ENCODE assay signal across 33 cellular contexts in genomic region chr14:20035449-20035848, GRCh38. TPM values are rescaled to one million over a fixed set of nuclear protein-coding genes. Genes with fewer than 3 reads are reported as not detected.
"Had no signal": no experiment of that assay in that cellular context is flagged by ENCODE, and none has a peak within 500 bp of the region (broad histone marks: within the 10 kb centered on the region; RNA-seq: fewer than 3 reads in every experiment).

No MANE protein-coding gene starts in this region.

- ATAC-seq: natural killer cell treated with Interleukin-12 subunit alpha and Interleukin-12 subunit beta and Interleukin-15 and Interleukin-18, amount 100 ng/mL, for 72 hours; right lobe of liver; stimulated activated naive B cell treated with anti-CD40 and anti-IgM and Interleukin-4, amounts not matched to agents 10 μg/mL and 1 μg/mL and 100 μg/mL, for 72 hours had no signal

- H3K9me3 Mint-ChIP-seq: stimulated activated naive CD8-positive, alpha-beta T cell treated with anti-CD3 and anti-CD28 coated beads, Interleukin-15, Interleukin-2, amounts not matched to agents 100 ng/mL and 50 ng/mL, for 24 hours; type B pancreatic cell had no signal

- H3K4me3 Mint-ChIP-seq: mesothelial cell of epicardium; naive B cell; natural killer cell treated with Interleukin-12 subunit alpha and Interleukin-12 subunit beta and Interleukin-15 and Interleukin-18, amount 100 ng/mL, for 72 hours; stimulated activated naive B cell treated with anti-CD40 and anti-IgM and Interleukin-4, amounts not matched to agents 10 μg/mL and 1 μg/mL and 100 μg/mL, for 72 hours; stimulated activated naive CD8-positive, alpha-beta T cell treated with anti-CD3 and anti-CD28 coated beads, Interleukin-15, Interleukin-2, amounts not matched to agents 100 ng/mL and 50 ng/mL, for 24 hours; type B pancreatic cell had no signal

- H3K4me1 Mint-ChIP-seq: mesothelial cell of epicardium; naive B cell; stimulated activated naive B cell treated with anti-CD40 and anti-IgM and Interleukin-4, amounts not matched to agents 10 μg/mL and 1 μg/mL and 100 μg/mL, for 72 hours had no signal

- H3K27ac Mint-ChIP-seq: mesothelial cell of epicardium; naive B cell; natural killer cell treated with Interleukin-12 subunit alpha and Interleukin-12 subunit beta and Interleukin-15 and Interleukin-18, amount 100 ng/mL, for 72 hours; progenitor cell of endocrine pancreas; stimulated activated naive B cell treated with anti-CD40 and anti-IgM and Interleukin-4, amounts not matched to agents 10 μg/mL and 1 μg/mL and 100 μg/mL, for 72 hours; stimulated activated naive CD8-positive, alpha-beta T cell treated with anti-CD3 and anti-CD28 coated beads, Interleukin-15, Interleukin-2, amounts not matched to agents 100 ng/mL and 50 ng/mL, for 24 hours; type B pancreatic cell had no signal

- H3K27me3 Mint-ChIP-seq: naive B cell; natural killer cell treated with Interleukin-12 subunit alpha and Interleukin-12 subunit beta and Interleukin-15 and Interleukin-18, amount 100 ng/mL, for 72 hours; progenitor cell of endocrine pancreas; stimulated activated naive CD8-positive, alpha-beta T cell treated with anti-CD3 and anti-CD28 coated beads, Interleukin-15, Interleukin-2, amounts not matched to agents 100 ng/mL and 50 ng/mL, for 24 hours; type B pancreatic cell had no signal

- DNase-seq: islet precursor cell; left ventricle myocardium inferior; mesendoderm; naive B cell; ovary; right lobe of liver; stimulated activated CD4-positive, alpha-beta T cell treated with anti-CD3 and anti-CD28 coated beads, Interleukin-1b, Interleukin-23, amount 100 ng/mL, for 48 hours; stimulated activated CD4-positive, alpha-beta T cell treated with anti-CD3 and anti-CD28 coated beads, Interleukin-2, amount 100 ng/mL, for 48 hours; stimulated activated CD4-positive, alpha-beta T cell treated with anti-CD3 and anti-CD28 coated beads, Interleukin-4, amount 100 ng/mL, for 4 hours; stimulated activated CD8-positive, alpha-beta memory T cell treated with anti-CD3 and anti-CD28 coated beads, Interleukin-4, amount 100 ng/mL, for 48 hours; stimulated activated naive B cell treated with anti-CD40 and anti-IgM and Interleukin-4, amounts not matched to agents 10 μg/mL and 1 μg/mL and 100 μg/mL, for 72 hours; substantia nigra; uterus had no signal

- H3K36me3 Mint-ChIP-seq: mesothelial cell of epicardium; naive B cell; natural killer cell treated with Interleukin-12 subunit alpha and Interleukin-12 subunit beta and Interleukin-15 and Interleukin-18, amount 100 ng/mL, for 72 hours; stimulated activated naive B cell treated with anti-CD40 and anti-IgM and Interleukin-4, amounts not matched to agents 10 μg/mL and 1 μg/mL and 100 μg/mL, for 72 hours; type B pancreatic cell had no signal

RNA-seq across cellular contexts. Expression of gene OR4K13, which starts 0.4 kb away (rescaled TPM):
- total RNA-seq: kidney epithelial cell; left ventricle myocardium inferior; lower leg skin; mesothelial cell of epicardium; mononuclear cell; natural killer cell treated with Interleukin-12 subunit alpha and Interleukin-12 subunit beta and Interleukin-15 and Interleukin-18, amount 100 ng/mL, for 72 hours; omental fat pad; ovary; progenitor cell of endocrine pancreas; pulmonary artery endothelial cell; renal cortical epithelial cell; right atrium auricular region; right lobe of liver; skeletal muscle tissue; smooth muscle cell; temporal lobe; tibial nerve; ureter; uterus had no signal
- polyA plus RNA-seq: lung, neural cell, ovary, smooth muscle cell, thymus had no signal

RNA-seq across cellular contexts. Expression of gene OR4K14, which starts 16.3 kb away (rescaled TPM):
- total RNA-seq: kidney epithelial cell; left ventricle myocardium inferior; lower leg skin; lung; mesothelial cell of epicardium; mononuclear cell; natural killer cell treated with Interleukin-12 subunit alpha and Interleukin-12 subunit beta and Interleukin-15 and Interleukin-18, amount 100 ng/mL, for 72 hours; omental fat pad; ovary; progenitor cell of endocrine pancreas; pulmonary artery endothelial cell; renal cortical epithelial cell; right atrium auricular region; right lobe of liver; skeletal muscle tissue; smooth muscle cell; temporal lobe; tibial nerve; ureter; uterus had no signal
- polyA plus RNA-seq: lung, neural cell, ovary, smooth muscle cell, thymus had no signal

RNA-seq across cellular contexts. Expression of gene OR4L1, which starts 24.4 kb away (rescaled TPM):
- total RNA-seq: kidney epithelial cell; left ventricle myocardium inferior; lower leg skin; lung; mesothelial cell of epicardium; mononuclear cell; natural killer cell treated with Interleukin-12 subunit alpha and Interleukin-12 subunit beta and Interleukin-15 and Interleukin-18, amount 100 ng/mL, for 72 hours; omental fat pad; ovary; progenitor cell of endocrine pancreas; pulmonary artery endothelial cell; renal cortical epithelial cell; right atrium auricular region; right lobe of liver; skeletal muscle tissue; smooth muscle cell; temporal lobe; tibial nerve; ureter; uterus had no signal
- polyA plus RNA-seq: lung, neural cell, ovary, smooth muscle cell, thymus had no signal

RNA-seq across cellular contexts. Expression of gene OR4Q2, which starts 33.5 kb away (rescaled TPM):
- total RNA-seq: kidney epithelial cell; left ventricle myocardium inferior; lower leg skin; lung; mesothelial cell of epicardium; mononuclear cell; natural killer cell treated with Interleukin-12 subunit alpha and Interleukin-12 subunit beta and Interleukin-15 and Interleukin-18, amount 100 ng/mL, for 72 hours; omental fat pad; ovary; progenitor cell of endocrine pancreas; pulmonary artery endothelial cell; renal cortical epithelial cell; right atrium auricular region; right lobe of liver; skeletal muscle tissue; smooth muscle cell; temporal lobe; tibial nerve; ureter; uterus had no signal
- polyA plus RNA-seq: lung, neural cell, ovary, smooth muscle cell, thymus had no signal
